ENCODE assay signal across 21 cellular contexts in the genomic region with DNA sequence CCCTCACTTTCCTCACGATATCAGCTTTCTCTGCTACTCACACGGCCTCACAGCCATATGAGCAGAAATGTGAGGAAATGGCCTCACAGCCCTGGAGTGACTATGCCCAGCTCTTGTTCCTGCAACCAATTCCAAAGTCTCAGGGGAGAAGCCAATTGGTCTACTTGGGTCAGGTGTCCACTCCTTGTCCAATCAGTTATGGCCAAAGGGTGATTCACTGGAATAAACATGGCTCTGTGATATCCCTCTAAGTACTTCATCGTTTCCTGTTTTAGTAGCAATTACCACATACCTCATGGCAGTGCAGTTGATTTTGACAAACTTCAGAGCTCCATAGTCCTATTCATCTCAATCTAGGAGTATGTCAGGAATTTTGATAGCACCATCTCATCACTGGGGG.
DNase-seq lines count a peak whose midpoint lies in the region; TF ChIP-seq lines count a peak whose summit lies in the region.
"Had no signal": no experiment of that assay in that cellular context is flagged by ENCODE, and none has a peak within 500 bp of the region (broad histone marks: within the 10 kb centered on the region; RNA-seq: fewer than 3 reads in every experiment).

No MANE protein-coding gene starts in this region.

- H3K4me1 ChIP-seq in osteoblast (ENCODE audit: insufficient read depth, low read length) = peaks cover 6% of the 10 kb centered on the region
- H3K4me1 ChIP-seq: adrenal gland, lower lobe of right lung, psoas muscle had no signal

- H3K79me2 ChIP-seq in osteoblast (ENCODE audit: insufficient read depth, low read length) = no peaks in the 10 kb centered on the region

- TF ChIP-seq CTCF in cardiac fibroblast (IDR thresholded peaks at IDR 0.05; ENCODE audit: low read depth, low read length) (no peak), osteoblast (IDR thresholded peaks at IDR 0.05; ENCODE audit: extremely low read depth, low read depth, low read length) (no peak)

- H3K4me3 ChIP-seq in cardiac fibroblast (replicated peaks in 1 of 2; ENCODE audit: low read depth in 2 of 2, low read length in 2 of 2) = no peak overlapping the region
- H3K4me3 ChIP-seq in osteoblast (ENCODE audit: insufficient read depth, low read length) = no peak overlapping the region
- H3K4me3 ChIP-seq: adrenal gland, lower lobe of right lung, psoas muscle, SK-N-MC, spleen, thyroid gland had no signal

- in situ Hi-C loops in ACHN (cut with HindIII; ENCODE audit: low pct_ligation_motif_present, low pct_unique_long_range_greater_than_20kb, low sequenced_read_pairs) = no loop called here

- H4K20me1 ChIP-seq in osteoblast (ENCODE audit: insufficient read depth, low read length) = no peaks in the 10 kb centered on the region

- POLR2A ChIA-PET in HEK293T (lab: Yijun Ruan, JAX) = no interaction called here

- CTCF ChIA-PET in HEK293T (lab: Yijun Ruan, JAX) = no interaction called here

- no peak overlapping the region for H3K4me2 ChIP-seq in osteoblast (ENCODE audit: insufficient read depth, low read length)

- H3K9me3 ChIP-seq in osteoblast (ENCODE audit: low read depth, low read length) = peaks cover 2% of the 10 kb centered on the region
- H3K9me3 ChIP-seq: adrenal gland, lower lobe of right lung, psoas muscle, thyroid gland had no signal

- no peaks in the 10 kb centered on the region for H3K27me3 ChIP-seq in osteoblast (ENCODE audit: insufficient read depth, low read length)
- H3K27me3 ChIP-seq: adrenal gland, spleen, thyroid gland had no signal

- DNase-seq in DMS53 (lab: John Stamatoyannopoulos, UW) (peak; percentile 18), DMS53 treated with DMSO at 0.1 percent for 48 hours (lab: John Stamatoyannopoulos, UW; ENCODE audit: unreplicated experiment) (no peak), NCI-H226 (peak; percentile 36), cardiac fibroblast (ENCODE audit: low read depth in 2 of 2) (peak; percentile 46 to 72), osteoblast (ENCODE audit: insufficient read length, low spot score, missing footprints) (peak; percentile 92), ACHN (no peak), NCI-H1930 (lab: John Stamatoyannopoulos, UW) (no peak), HEK293T (ENCODE audit: extremely low spot score) (no peak)
- DNase-seq: Kasumi-1, lower lobe of right lung, natural killer cell, NCI-H1694 treated with DMSO at 0.1 percent for 48 hours, NCI-H510A, psoas muscle, spleen, thyroid gland, WERI-Rb-1 had no signal

- no peak overlapping the region for H3K27ac ChIP-seq in osteoblast (ENCODE audit: low read depth, low read length)
- H3K27ac ChIP-seq: 22Rv1, adrenal gland, C4-2B, lower lobe of right lung, psoas muscle, SK-N-MC, spleen, thyroid gland, WERI-Rb-1 had no signal

- H2AFZ ChIP-seq in osteoblast (ENCODE audit: low read length) = no peak overlapping the region

- H3K36me3 ChIP-seq in osteoblast (ENCODE audit: insufficient read depth, low read length) = no peaks in the 10 kb centered on the region
- H3K36me3 ChIP-seq: adrenal gland had no signal

TF ChIP-seq in HEK293T, 16 proteins besides CTCF, POLR2A, EP300 and RAD21:
- TF ChIP-seq HDGF (IDR thresholded peaks at IDR 0.05; ENCODE audit: borderline replicate concordance) (no peak), TARDBP (IDR thresholded peaks at IDR 0.05) (no peak), SUZ12 (IDR thresholded peaks at IDR 0.05) (no peak), SP1 (IDR thresholded peaks at IDR 0.05) (no peak), FOXK2 (IDR thresholded peaks at IDR 0.05) (no peak), NFRKB (IDR thresholded peaks at IDR 0.05) (no peak)

Comparison
In these comparisons a context has a peak if more than half of its experiments do, and no peak if none do; other contexts are left out.
1. DNase-seq: peak in DMS53 (single experiment), NCI-H226 (single experiment), cardiac fibroblast (2 of 2) and osteoblast (single experiment); none in DMS53 treated with DMSO at 0.1 percent for 48 hours (single experiment), ACHN (single experiment), NCI-H1930 (0 of 2) and HEK293T (single experiment).